ENCODE assay signal across 15 cellular contexts in the genomic region with DNA sequence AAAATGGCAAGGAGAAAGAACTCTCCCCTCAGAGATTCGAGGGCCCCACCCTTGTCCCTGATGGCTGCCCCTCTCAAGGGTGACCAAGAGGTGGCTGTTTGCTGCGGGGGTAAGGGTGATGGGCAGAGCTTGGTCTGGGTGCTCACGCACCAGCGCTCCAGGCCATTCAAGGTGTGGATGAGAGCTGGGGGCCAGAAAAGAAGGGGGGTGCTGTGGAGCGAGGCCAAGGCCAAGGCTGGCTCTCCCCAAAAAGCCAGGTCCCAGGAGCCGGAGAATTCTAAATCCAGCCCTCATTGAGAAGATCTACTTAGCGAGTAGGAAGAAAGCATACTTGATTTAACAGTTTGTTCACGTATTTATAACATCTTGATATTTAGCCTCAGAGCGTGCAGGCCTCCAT.
"Had no signal": no experiment of that assay in that cellular context is flagged by ENCODE, and none has a peak within 500 bp of the region (broad histone marks: within the 10 kb centered on the region; RNA-seq: fewer than 3 reads in every experiment).

No MANE protein-coding gene starts in this region.

- H3K27me3 ChIP-seq: ascending aorta, dorsolateral prefrontal cortex, right atrium auricular region, upper lobe of right lung had no signal

- H3K27ac Mint-ChIP-seq: activated naive CD4-positive, alpha-beta T cell treated with anti-CD3 and anti-CD28 coated beads, Interleukin-2, amount 10 ng/mL, durations not matched to agents 7 days and 5 days; natural killer cell; stimulated activated naive CD8-positive, alpha-beta T cell treated with anti-CD3 and anti-CD28 coated beads, Interleukin-15, Interleukin-2, amounts not matched to agents 100 ng/mL and 50 ng/mL, for 24 hours had no signal

- H3K9me3 Mint-ChIP-seq: activated naive CD4-positive, alpha-beta T cell treated with anti-CD3 and anti-CD28 coated beads, Interleukin-2, amount 10 ng/mL, durations not matched to agents 7 days and 5 days; natural killer cell had no signal

- H3K27ac ChIP-seq: ascending aorta, dorsolateral prefrontal cortex, lower lobe of right lung, upper lobe of right lung had no signal

- H3K4me3 ChIP-seq: ascending aorta, dorsolateral prefrontal cortex, lower lobe of right lung, mucosa of descending colon, right atrium auricular region, skin epidermis, upper lobe of right lung had no signal

- H3K4me3 Mint-ChIP-seq: activated naive CD4-positive, alpha-beta T cell treated with anti-CD3 and anti-CD28 coated beads, Interleukin-2, amount 10 ng/mL, durations not matched to agents 7 days and 5 days; natural killer cell; stimulated activated naive CD8-positive, alpha-beta T cell treated with anti-CD3 and anti-CD28 coated beads, Interleukin-15, Interleukin-2, amounts not matched to agents 100 ng/mL and 50 ng/mL, for 24 hours had no signal

- H3K9me3 ChIP-seq: lower lobe of right lung, mucosa of descending colon, right atrium auricular region, upper lobe of right lung had no signal

- H3K36me3 ChIP-seq: ascending aorta, lower lobe of right lung, right atrium auricular region, upper lobe of right lung had no signal

- H3K36me3 Mint-ChIP-seq: activated naive CD4-positive, alpha-beta T cell treated with anti-CD3 and anti-CD28 coated beads, Interleukin-2, amount 10 ng/mL, durations not matched to agents 7 days and 5 days; natural killer cell had no signal

- ATAC-seq: left colon, lower lobe of right lung, mucosa of descending colon, natural killer cell, upper lobe of right lung had no signal

- H3K27me3 Mint-ChIP-seq: progenitor cell of endocrine pancreas; stimulated activated naive CD8-positive, alpha-beta T cell treated with anti-CD3 and anti-CD28 coated beads, Interleukin-15, Interleukin-2, amounts not matched to agents 100 ng/mL and 50 ng/mL, for 24 hours had no signal

- DNase-seq: activated CD4-positive, alpha-beta T cell treated with anti-CD3 and anti-CD28 coated beads, Interleukin-2, amount 50 U/mL, for 48 hours; activated naive CD4-positive, alpha-beta T cell treated with anti-CD3 and anti-CD28 coated beads, Interleukin-2, amount 10 ng/mL, durations not matched to agents 7 days and 5 days; activated T-cell treated with anti-CD3 and anti-CD28 coated beads, Interleukin-2, amount 50 U/mL, for 1 hour; dorsolateral prefrontal cortex; left colon; lower lobe of right lung; mucosa of descending colon; natural killer cell; occipital lobe; upper lobe of right lung had no signal
